In genomic region chr10:21625623-21626229, GRCh38 we compare ENCODE assay signal across 2 cellular contexts.
TF ChIP-seq lines count a peak whose summit lies in the region.

No MANE protein-coding gene starts in this region.

TF ChIP-seq in GM23338, 12 proteins besides CTCF, POLR2A, EP300 and RAD21 (continued from another document):
- TF ChIP-seq ZNF462 (CRISPR knock-in tag; IDR thresholded peaks at IDR 0.05) (no peak), JUNB (IDR thresholded peaks at IDR 0.05; ENCODE audit: unreplicated experiment) (no peak), ZNF114 (CRISPR knock-in tag; IDR thresholded peaks at IDR 0.05) (no peak), EZH2phosphoT487 (IDR thresholded peaks at IDR 0.05; ENCODE audit: unreplicated experiment) (no peak), STAT1 (IDR thresholded peaks at IDR 0.05; ENCODE audit: unreplicated experiment) (no peak)

TF ChIP-seq in WTC11, 78 proteins besides CTCF, POLR2A, EP300 and RAD21 (continued from another document):
- TF ChIP-seq ARID4B (CRISPR knock-in tag; IDR thresholded peaks at IDR 0.05; ENCODE audit: borderline replicate concordance), result no peak
